9 cellular contexts compared by ENCODE assay signal in the genomic region with DNA sequence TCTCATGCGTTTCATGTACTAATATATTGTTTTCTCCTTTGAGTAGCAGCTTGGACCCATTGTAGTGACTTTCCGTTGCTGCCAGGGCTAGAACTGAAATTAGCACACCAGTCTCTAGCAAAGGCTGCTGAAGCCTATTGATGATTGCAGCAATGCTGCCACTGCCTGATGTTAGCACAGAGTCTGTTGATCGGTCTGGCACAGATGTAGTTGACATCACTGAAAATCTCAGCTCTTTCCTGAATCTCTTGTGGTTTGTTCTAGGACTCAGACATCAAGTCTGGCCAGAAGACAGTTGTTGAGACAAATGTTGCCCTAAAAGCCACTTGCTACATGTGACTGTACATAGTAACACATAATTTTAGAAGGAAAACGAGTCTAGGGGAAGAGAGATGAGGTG. TPM values are rescaled to one million over a fixed set of nuclear protein-coding genes. Genes with fewer than 3 reads are reported as not detected.
DNase-seq lines count a peak whose midpoint lies in the region; ATAC-seq and TF ChIP-seq lines count a peak whose summit lies in the region.
"Had no signal": no experiment of that assay in that cellular context is flagged by ENCODE, and none has a peak within 500 bp of the region (broad histone marks: within the 10 kb centered on the region; RNA-seq: fewer than 3 reads in every experiment).

No MANE protein-coding gene starts in this region.

- DNase-seq in Panc1 (ENCODE audit: low read depth, low spot score) (no peak), fibroblast of villous mesenchyme (ENCODE audit: low read depth) (peak; percentile 49), psoas muscle (no peak)
- no peak for DNase-seq in stimulated activated CD4-positive, alpha-beta T cell treated with anti-CD3 and anti-CD28 coated beads, Interleukin-1b, Interleukin-23, amount 100 ng/mL, for 48 hours
- DNase-seq: NCI-H774 had no signal

- no peaks in the 10 kb centered on the region for H3K27me3 ChIP-seq in Panc1 (ENCODE audit: control insufficient read depth, insufficient read depth, low read length)
- no peaks in the 10 kb centered on the region for H3K27me3 ChIP-seq in psoas muscle (ENCODE audit: insufficient read depth in 3 of 3, low read length in 2 of 3)
- H3K27me3 ChIP-seq: ascending aorta had no signal

- in situ Hi-C loops in Panc1 (cut with HindIII; ENCODE audit: low pct_unique_long_range_greater_than_20kb, low sequenced_read_pairs), result no loop called here

- CTCF ChIA-PET in Panc1 (lab: Charles Lee), result no interaction called here

- 13 to 27% (median 16%) methylated on average over 4 of the region's 4 CpGs for WGBS in psoas muscle, 3 donors

- H3K4me1 ChIP-seq in Panc1 (ENCODE audit: control insufficient read depth, insufficient read depth, low read length), result no peaks in the 10 kb centered on the region; the same call in 1 of the 2 replicates
- no peaks in the 10 kb centered on the region for H3K4me1 ChIP-seq in psoas muscle
- H3K4me1 ChIP-seq: ascending aorta had no signal

- intact Hi-C loops in Panc1 (cut with micrococcal nuclease; ENCODE audit: unreplicated experiment), result no loop called here
- intact Hi-C loops in psoas muscle (cut with DNase I), result no loop called here

- H3K4me3 ChIP-seq in Panc1 (ENCODE audit: low read depth in 2 of 2, low read length in 2 of 2) (no peak overlapping the region), fibroblast of villous mesenchyme (ENCODE audit: low read depth, low read length) (no peak overlapping the region), psoas muscle (no peak overlapping the region)
- H3K4me3 ChIP-seq: ascending aorta had no signal

- H3K36me3 ChIP-seq in Panc1 (ENCODE audit: control insufficient read depth, insufficient read depth, low read length), result no peaks in the 10 kb centered on the region; the same call in 1 of the 2 replicates
- H3K36me3 ChIP-seq in psoas muscle (ENCODE audit: insufficient read depth in 1 of 2, low read depth in 1 of 2), result peaks cover 0 to 9% of the 10 kb centered on the region in 2 donors
- H3K36me3 ChIP-seq: ascending aorta had no signal

- BruUV-seq in Panc1 (replicated peaks; lab: Mats Ljungman, UMichigan), result no TSS peak

- POLR2A ChIA-PET in Panc1 (lab: Charles Lee), result no interaction called here

- ATAC-seq in GM18868 (IDR thresholded peaks at IDR 0.05; ENCODE audit: unreplicated experiment), result peak; percentile 41
- ATAC-seq in Panc1, result peak; percentile 54; the same call in 1 of the 2 replicates
- ATAC-seq in psoas muscle, result peak; percentile 19 to 41 (median 31)
- no peak for ATAC-seq in GM18858 (IDR thresholded peaks at IDR 0.05; ENCODE audit: unreplicated experiment)
- no peak for ATAC-seq in GM21528 (IDR thresholded peaks at IDR 0.05; ENCODE audit: low FRiP score, unreplicated experiment)

- H3K9me3 ChIP-seq in Panc1 (ENCODE audit: control insufficient read depth, insufficient read depth, low read depth, low read length) (no peaks in the 10 kb centered on the region), psoas muscle (no peaks in the 10 kb centered on the region)
- H3K9me3 ChIP-seq: ascending aorta had no signal

- H3K27ac ChIP-seq in Panc1 (ENCODE audit: low read length), result no peak overlapping the region
- no peak overlapping the region for H3K27ac ChIP-seq in psoas muscle
- H3K27ac ChIP-seq: ascending aorta had no signal

- TF ChIP-seq CTCF in Panc1 (IDR thresholded peaks at IDR 0.05) (no peak), fibroblast of villous mesenchyme (IDR thresholded peaks at IDR 0.05; ENCODE audit: insufficient read depth, low read depth, low read length) (no peak), psoas muscle (IDR thresholded peaks at IDR 0.05) (no peak)

RNA-seq across cellular contexts. Expression of a gene that starts 47.2 kb away (rescaled TPM):
- total RNA-seq in Panc1 (2021; ENCODE audit: unreplicated experiment), result 228 TPM
- 140 TPM for polyA plus RNA-seq in Panc1 (2012; ENCODE audit: insufficient read length)
- 203 and 288 TPM in 2 replicates for total RNA-seq in fibroblast of villous mesenchyme
- 100 to 1,000 TPM; 168 to 259 (median 235) TPM for total RNA-seq in psoas muscle
- polyA plus RNA-seq in psoas muscle, result 100 to 1,000 TPM; 173 to 328 (median 225) TPM

Comparison
In these comparisons a context has a peak if more than half of its experiments do, and no peak if none do; other contexts are left out.
1. ATAC-seq: peak in GM18868 (single experiment), Panc1 (single experiment) and psoas muscle (4 of 4); none in GM18858 (single experiment) and GM21528 (single experiment).